25 cellular contexts compared by ENCODE assay signal in the genomic region with DNA sequence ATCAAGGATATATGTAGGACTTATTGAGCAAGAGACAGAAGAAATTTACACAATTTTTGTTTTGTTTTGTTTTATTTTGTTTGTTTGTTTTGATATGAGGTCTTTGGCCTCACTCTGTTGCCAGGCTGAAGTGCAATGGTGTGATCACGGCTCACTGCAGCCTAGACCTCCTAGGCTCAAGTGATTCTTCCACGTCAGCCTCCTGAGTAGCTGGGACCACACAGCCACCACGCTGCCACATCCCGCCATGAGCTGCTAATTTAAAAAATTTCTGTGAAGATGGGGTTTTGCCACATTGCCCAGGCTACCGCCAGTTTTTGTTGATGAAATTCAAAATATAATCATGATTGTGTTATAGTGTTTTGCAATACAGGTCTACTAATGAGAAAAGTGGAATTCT.
"Had no signal": no experiment of that assay in that cellular context is flagged by ENCODE, and none has a peak within 500 bp of the region (broad histone marks: within the 10 kb centered on the region; RNA-seq: fewer than 3 reads in every experiment).

No MANE protein-coding gene starts in this region.

- H3K9me3 ChIP-seq: colonic mucosa, gastrocnemius medialis had no signal

- H3K27ac ChIP-seq: colonic mucosa, esophagus muscularis mucosa, gastrocnemius medialis, heart right ventricle, lower lobe of right lung had no signal

- H3K4me3 Mint-ChIP-seq: dendritic cell treated with granulocyte-macrophage colony-stimulating factor and Interleukin-4, amounts not matched to agents 40 ng/mL and 50 ng/mL, for 4 days; effector memory CD8-positive, alpha-beta T cell; endodermal cell; mesothelial cell of epicardium; naive B cell had no signal

- H3K4me1 Mint-ChIP-seq: endodermal cell, mesothelial cell of epicardium, naive B cell had no signal

- H3K27me3 Mint-ChIP-seq: dendritic cell treated with granulocyte-macrophage colony-stimulating factor and Interleukin-4, amounts not matched to agents 40 ng/mL and 50 ng/mL, for 4 days; effector memory CD8-positive, alpha-beta T cell; naive B cell had no signal

- H3K27me3 ChIP-seq: colonic mucosa, esophagus muscularis mucosa, gastrocnemius medialis had no signal

- ATAC-seq: effector memory CD8-positive, alpha-beta T cell; gastrocnemius medialis; heart right ventricle; left colon; left lobe of liver; left ventricle myocardium superior; lower lobe of right lung; mucosa of descending colon had no signal

- H3K4me3 ChIP-seq: colonic mucosa, esophagus muscularis mucosa, gastrocnemius medialis, heart right ventricle, lower lobe of right lung, mucosa of descending colon had no signal

- H3K36me3 ChIP-seq: colonic mucosa, esophagus muscularis mucosa, gastrocnemius medialis, heart right ventricle, lower lobe of right lung had no signal

- H3K27ac Mint-ChIP-seq: dendritic cell treated with granulocyte-macrophage colony-stimulating factor and Interleukin-4, amounts not matched to agents 40 ng/mL and 50 ng/mL, for 4 days; effector memory CD8-positive, alpha-beta T cell; endodermal cell; mesothelial cell of epicardium; naive B cell had no signal

- H3K9me3 Mint-ChIP-seq: effector memory CD8-positive, alpha-beta T cell had no signal

- H3K4me1 ChIP-seq: colonic mucosa, esophagus muscularis mucosa, gastrocnemius medialis, heart right ventricle, lower lobe of right lung had no signal

- H3K36me3 Mint-ChIP-seq: mesothelial cell of epicardium had no signal

- DNase-seq: colonic mucosa; cortex of kidney; effector CD8-positive, alpha-beta T cell; effector memory CD8-positive, alpha-beta T cell; endodermal cell; foreskin fibroblast; foreskin melanocyte; gastrocnemius medialis; glutamatergic neuron; head of caudate nucleus; heart right ventricle; hippocampal formation; islet precursor cell; kidney; kidney glomerular epithelial cell; left colon; left ventricle myocardium superior; lower lobe of right lung; mesenchymal stem cell; mucosa of descending colon; naive B cell had no signal
